Comparison of ENCODE assay signal across 20 cellular contexts in the genomic region with DNA sequence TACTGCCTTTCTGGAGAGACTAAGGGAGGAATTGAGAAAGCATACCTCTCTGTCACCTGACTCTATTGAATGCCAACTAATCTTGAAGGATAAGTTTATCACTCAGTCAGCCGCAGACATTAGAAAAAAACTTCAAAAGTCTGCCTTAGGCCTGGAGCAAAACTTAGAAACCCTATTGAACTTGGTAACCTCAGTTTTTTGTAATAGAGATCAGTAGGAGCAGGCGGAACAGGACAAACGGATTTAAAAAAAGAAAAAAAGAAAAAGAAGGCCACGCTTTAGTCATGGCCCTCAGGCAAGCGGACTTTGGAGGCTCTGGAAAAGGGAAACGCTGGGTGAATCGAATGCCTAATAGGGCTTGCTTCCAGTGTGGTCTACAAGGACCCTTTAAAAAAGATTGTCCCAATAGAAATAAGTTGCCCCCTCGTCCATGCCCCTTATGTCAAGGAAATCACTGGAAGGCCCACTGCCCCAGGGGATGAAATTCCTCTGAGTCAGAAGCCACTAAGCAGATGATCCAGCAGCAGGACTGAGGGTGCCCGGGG. TPM values are rescaled to one million over a fixed set of nuclear protein-coding genes. Genes with fewer than 3 reads are reported as not detected.
"Had no signal": no experiment of that assay in that cellular context is flagged by ENCODE, and none has a peak within 500 bp of the region (broad histone marks: within the 10 kb centered on the region; RNA-seq: fewer than 3 reads in every experiment).

No MANE protein-coding gene starts in this region.

- H3K27ac ChIP-seq: colonic mucosa, epithelial cell of prostate, heart left ventricle, neutrophil, spleen, thoracic aorta, transverse colon had no signal

- H3K9me3 ChIP-seq: colonic mucosa, neutrophil, thoracic aorta had no signal

- DNase-seq: colonic mucosa; dermis blood vessel endothelial cell; heart left ventricle; hippocampal formation; left colon; left ventricle myocardium superior; naive thymus-derived CD4-positive, alpha-beta T cell; posterior cingulate gyrus; spleen; stimulated activated CD4-positive, alpha-beta T cell treated with anti-CD3 and anti-CD28 coated beads, Interleukin-15, amount 100 ng/mL, for 24 hours; stimulated activated CD4-positive, alpha-beta T cell treated with anti-CD3 and anti-CD28 coated beads, Interleukin-1b, Interleukin-23, amount 100 ng/mL, for 48 hours; stimulated activated CD4-positive, alpha-beta T cell treated with anti-CD3 and anti-CD28 coated beads, Interleukin-4, amount 100 ng/mL, for 4 hours; stimulated activated naive B cell treated with anti-CD40 and anti-IgM and Interleukin-4, amounts not matched to agents 10 μg/mL and 1 μg/mL and 100 μg/mL, for 72 hours; stimulated activated naive CD8-positive, alpha-beta T cell treated with anti-CD3 and anti-CD28 coated beads, Interleukin-15, amount 100 ng/mL, for 72 hours; transverse colon had no signal

- H3K4me1 ChIP-seq: colonic mucosa, heart left ventricle, spleen, transverse colon had no signal

- H3K27me3 ChIP-seq: colonic mucosa, heart left ventricle, neutrophil had no signal

- H3K4me3 ChIP-seq: colonic mucosa, heart left ventricle, spleen, thoracic aorta, transverse colon had no signal

- H3K36me3 ChIP-seq: colonic mucosa, heart left ventricle, neutrophil, spleen, thoracic aorta, transverse colon had no signal

- H3K27me3 Mint-ChIP-seq: stimulated activated naive CD8-positive, alpha-beta T cell treated with anti-CD3 and anti-CD28 coated beads, Interleukin-15, amount 100 ng/mL, for 72 hours had no signal

- H3K27ac Mint-ChIP-seq: naive thymus-derived CD4-positive, alpha-beta T cell; stimulated activated naive B cell treated with anti-CD40 and anti-IgM and Interleukin-4, amounts not matched to agents 10 μg/mL and 1 μg/mL and 100 μg/mL, for 72 hours; stimulated activated naive CD8-positive, alpha-beta T cell treated with anti-CD3 and anti-CD28 coated beads, Interleukin-15, amount 100 ng/mL, for 72 hours had no signal

- ATAC-seq: heart left ventricle; left colon; left ventricle myocardium superior; naive thymus-derived CD4-positive, alpha-beta T cell; sciatic nerve; stimulated activated naive B cell treated with anti-CD40 and anti-IgM and Interleukin-4, amounts not matched to agents 10 μg/mL and 1 μg/mL and 100 μg/mL, for 72 hours; stimulated activated naive CD8-positive, alpha-beta T cell treated with anti-CD3 and anti-CD28 coated beads, Interleukin-15, amount 100 ng/mL, for 72 hours had no signal

- H3K4me3 Mint-ChIP-seq: naive thymus-derived CD4-positive, alpha-beta T cell; stimulated activated naive B cell treated with anti-CD40 and anti-IgM and Interleukin-4, amounts not matched to agents 10 μg/mL and 1 μg/mL and 100 μg/mL, for 72 hours; stimulated activated naive CD8-positive, alpha-beta T cell treated with anti-CD3 and anti-CD28 coated beads, Interleukin-15, amount 100 ng/mL, for 72 hours had no signal

- H3K4me1 Mint-ChIP-seq: naive thymus-derived CD4-positive, alpha-beta T cell; stimulated activated naive B cell treated with anti-CD40 and anti-IgM and Interleukin-4, amounts not matched to agents 10 μg/mL and 1 μg/mL and 100 μg/mL, for 72 hours had no signal

RNA-seq across cellular contexts. Expression of a gene that starts 43.1 kb away (rescaled TPM):
- total RNA-seq: colonic mucosa; mononuclear cell; naive thymus-derived CD4-positive, alpha-beta T cell; thoracic aorta; transverse colon had no signal
